10 cellular contexts compared by ENCODE assay signal in genomic region chr1:53956308-53957168, GRCh38. TPM values are rescaled to one million over a fixed set of nuclear protein-coding genes. Genes with fewer than 3 reads are reported as not detected.
A peak's percentile ranks its signal among the peaks of the same experiment; 100 is the strongest.
DNase-seq lines count a peak whose midpoint lies in the region; ATAC-seq and TF ChIP-seq lines count a peak whose summit lies in the region.
"Had no signal": no experiment of that assay in that cellular context is flagged by ENCODE, and none has a peak within 500 bp of the region (broad histone marks: within the 10 kb centered on the region; RNA-seq: fewer than 3 reads in every experiment).

No MANE protein-coding gene starts in this region.

- H3K27me3 ChIP-seq in CD4-positive, alpha-beta memory T cell (ENCODE audit: insufficient read depth, low read length) = no peaks in the 10 kb centered on the region

- H3K27me3 Mint-ChIP-seq in CD4-positive, alpha-beta memory T cell = no peaks in the 10 kb centered on the region

- no peaks in the 10 kb centered on the region for H3K4me1 ChIP-seq in CD4-positive, alpha-beta memory T cell (ENCODE audit: insufficient read depth, low read length)

- peak; percentile 10 to 61 for DNase-seq in NOMO-1 (lab: John Stamatoyannopoulos, UW; ENCODE audit: unreplicated experiment in 2 of 2)
- DNase-seq in NOMO-1 treated with dmso at 0.1 percent for 144 hours (lab: John Stamatoyannopoulos, UW; ENCODE audit: unreplicated experiment) = no peak
- DNase-seq in NCI-H2196 (lab: John Stamatoyannopoulos, UW; ENCODE audit: unreplicated experiment) = peak; percentile 73
- peak; percentile 66 for DNase-seq in epithelial cell of esophagus (ENCODE audit: low read depth)
- DNase-seq in stimulated activated effector memory CD8-positive, alpha-beta T cell treated with anti-CD3 and anti-CD28 coated beads, Interleukin-12 subunit alpha, Interleukin-12 subunit beta, amount 100 ng/mL, for 72 hours (ENCODE audit: low spot score in 2 of 2) = no peak
- DNase-seq in CD4-positive, alpha-beta memory T cell = no peak
- DNase-seq: activated CD8-positive, alpha-beta memory T cell treated with anti-CD3 and anti-CD28 coated beads, Interleukin-2, amount 50 U/mL, for 48 hours; stimulated activated CD4-positive, alpha-beta T cell treated with anti-CD3 and anti-CD28 coated beads, Interleukin-2, amount 100 ng/mL, for 24 hours had no signal

- ATAC-seq in stimulated activated effector memory CD8-positive, alpha-beta T cell treated with anti-CD3 and anti-CD28 coated beads, Interleukin-12 subunit alpha, Interleukin-12 subunit beta, amount 100 ng/mL, for 72 hours = no peak
- ATAC-seq in GM21576 (IDR thresholded peaks at IDR 0.05; ENCODE audit: unreplicated experiment) (no peak), HG02973 (IDR thresholded peaks at IDR 0.05; ENCODE audit: unreplicated experiment) (no peak)

- no peak for TF ChIP-seq CTCF in epithelial cell of esophagus (IDR thresholded peaks at IDR 0.05; ENCODE audit: insufficient read depth, low read depth, low read length, missing control alignments)

- CTCF ChIA-PET in CD4-positive, alpha-beta memory T cell (lab: Charles Lee; ENCODE audit: partially characterized antibody) = interaction anchor here (0.7 to 1.8 kb wide), 5 partner anchors 11 to 96 kb away, joined by 3 to 6 read pairs (median 3); partner anchors contain the start of gene IFT25

- H3K27ac ChIP-seq in CD4-positive, alpha-beta memory T cell (ENCODE audit: low read depth, low read length) = no peak overlapping the region

- no peak overlapping the region for H3K4me3 Mint-ChIP-seq in stimulated activated effector memory CD8-positive, alpha-beta T cell treated with anti-CD3 and anti-CD28 coated beads, Interleukin-12 subunit alpha, Interleukin-12 subunit beta, amount 100 ng/mL, for 72 hours
- no peak overlapping the region for H3K4me3 Mint-ChIP-seq in CD4-positive, alpha-beta memory T cell

- peaks cover 10% of the 10 kb centered on the region for H3K4me1 Mint-ChIP-seq in stimulated activated effector memory CD8-positive, alpha-beta T cell treated with anti-CD3 and anti-CD28 coated beads, Interleukin-12 subunit alpha, Interleukin-12 subunit beta, amount 100 ng/mL, for 72 hours
- H3K4me1 Mint-ChIP-seq in CD4-positive, alpha-beta memory T cell = peaks cover 0 to 6% (median 3%) of the 10 kb centered on the region in 4 donors

- H3K9me3 Mint-ChIP-seq in stimulated activated effector memory CD8-positive, alpha-beta T cell treated with anti-CD3 and anti-CD28 coated beads, Interleukin-12 subunit alpha, Interleukin-12 subunit beta, amount 100 ng/mL, for 72 hours = no peaks in the 10 kb centered on the region
- H3K9me3 Mint-ChIP-seq in CD4-positive, alpha-beta memory T cell = no peaks in the 10 kb centered on the region

- peaks cover 89% of the 10 kb centered on the region for H3K36me3 Mint-ChIP-seq in stimulated activated effector memory CD8-positive, alpha-beta T cell treated with anti-CD3 and anti-CD28 coated beads, Interleukin-12 subunit alpha, Interleukin-12 subunit beta, amount 100 ng/mL, for 72 hours
- peaks cover 13 to 34% of the 10 kb centered on the region in 2 donors for H3K36me3 Mint-ChIP-seq in CD4-positive, alpha-beta memory T cell

- peak overlapping the region; percentile 38 for H3K27ac Mint-ChIP-seq in stimulated activated effector memory CD8-positive, alpha-beta T cell treated with anti-CD3 and anti-CD28 coated beads, Interleukin-12 subunit alpha, Interleukin-12 subunit beta, amount 100 ng/mL, for 72 hours
- peak overlapping the region in 1 of 7 donors; percentile 22 for H3K27ac Mint-ChIP-seq in CD4-positive, alpha-beta memory T cell

- H3K36me3 ChIP-seq in CD4-positive, alpha-beta memory T cell (ENCODE audit: insufficient read depth, low read length) = peaks cover 21% of the 10 kb centered on the region

- POLR2A ChIA-PET in CD4-positive, alpha-beta memory T cell (lab: Charles Lee; ENCODE audit: partially characterized antibody) = interaction anchor here (0.5 to 1.4 kb wide), 2 partner anchors 11 to 462 kb away, joined by 4 to 9 read pairs; partner anchors contain the start of genes IFT25 and LRRC42

- intact Hi-C loops in CD4-positive, alpha-beta memory T cell (cut with micrococcal nuclease) = no loop called here

- no peak overlapping the region for H3K4me3 ChIP-seq in epithelial cell of esophagus (ENCODE audit: low read length)
- H3K4me3 ChIP-seq in CD4-positive, alpha-beta memory T cell (ENCODE audit: low read length in 2 of 2) = no peak overlapping the region

- H3K9me3 ChIP-seq in CD4-positive, alpha-beta memory T cell (ENCODE audit: control insufficient read depth in 1 of 2, low read length in 2 of 2) = no peaks in the 10 kb centered on the region

RNA-seq across cellular contexts. Expression of gene LRRC42, which starts 10.4 kb away (rescaled TPM):
- total RNA-seq in CD4-positive, alpha-beta memory T cell = 1 to 10 TPM; 7.3 to 8.7 TPM
- 1 to 10 TPM; 4.7 to 8.4 TPM for polyA plus RNA-seq in CD4-positive, alpha-beta memory T cell

RNA-seq across cellular contexts. Expression of gene IFT25, which starts 11.0 kb away (rescaled TPM):
- total RNA-seq in CD4-positive, alpha-beta memory T cell = 10 to 100 TPM; 47.2 to 50.3 TPM
- polyA plus RNA-seq in CD4-positive, alpha-beta memory T cell = 10 to 100 TPM; 45.5 to 65.4 TPM

Comparison
In these comparisons a context has a peak if more than half of its experiments do, and no peak if none do; other contexts are left out.
1. DNase-seq: peak in NOMO-1 (2 of 2), NCI-H2196 (single experiment) and epithelial cell of esophagus (single experiment); none in NOMO-1 treated with dmso at 0.1 percent for 144 hours (single experiment), stimulated activated effector memory CD8-positive, alpha-beta T cell treated with anti-CD3 and anti-CD28 coated beads, Interleukin-12 subunit alpha, Interleukin-12 subunit beta, amount 100 ng/mL, for 72 hours (0 of 2) and CD4-positive, alpha-beta memory T cell (0 of 5).